In the genomic region with DNA sequence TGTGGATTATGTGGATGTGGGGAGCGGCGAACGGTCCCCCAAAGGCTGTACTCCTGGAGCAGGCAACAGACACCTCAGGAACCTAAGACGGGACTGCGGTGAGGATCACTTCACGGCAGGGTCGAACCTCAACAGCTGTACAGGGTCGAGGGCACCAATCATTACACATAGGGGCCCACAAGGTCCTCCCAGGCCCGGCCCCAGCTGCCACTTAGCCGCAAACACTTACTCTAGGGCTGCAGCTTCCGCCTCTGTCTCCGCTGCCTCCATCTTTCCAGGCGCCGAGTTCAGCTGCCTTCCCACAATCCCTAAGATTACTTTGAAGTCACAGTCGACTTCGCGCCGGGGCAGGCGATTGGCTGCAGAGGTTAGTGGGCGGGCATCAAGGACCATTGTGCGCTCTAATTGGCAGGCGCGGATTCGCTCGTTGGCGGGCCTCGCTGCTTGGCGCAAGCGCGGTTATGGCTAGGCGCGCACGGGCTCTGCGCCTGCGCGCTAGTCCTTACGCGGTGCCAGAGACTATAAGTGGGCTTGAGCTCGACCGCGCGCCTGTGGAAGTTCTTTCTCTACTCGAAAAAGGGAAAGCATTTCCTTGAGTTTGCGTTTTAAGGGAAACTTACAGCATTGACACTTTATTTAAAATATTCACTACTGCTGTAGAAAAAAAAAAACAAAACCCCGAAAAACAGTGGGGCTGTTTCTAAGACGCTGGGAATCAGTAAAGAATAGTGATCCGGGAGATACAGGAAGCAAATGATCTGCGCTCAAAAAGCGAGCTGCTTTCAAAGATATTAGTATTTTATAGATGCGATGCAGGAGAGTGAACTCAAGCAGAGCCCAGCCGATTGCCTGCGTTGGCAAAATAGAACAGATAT, we compare ENCODE assay signal across 8 cellular contexts. TPM values are rescaled to one million over a fixed set of nuclear protein-coding genes. Genes with fewer than 3 reads are reported as not detected.
DNase-seq lines count a peak whose midpoint lies in the region; ATAC-seq and TF ChIP-seq lines count a peak whose summit lies in the region.

A gene with protein sequence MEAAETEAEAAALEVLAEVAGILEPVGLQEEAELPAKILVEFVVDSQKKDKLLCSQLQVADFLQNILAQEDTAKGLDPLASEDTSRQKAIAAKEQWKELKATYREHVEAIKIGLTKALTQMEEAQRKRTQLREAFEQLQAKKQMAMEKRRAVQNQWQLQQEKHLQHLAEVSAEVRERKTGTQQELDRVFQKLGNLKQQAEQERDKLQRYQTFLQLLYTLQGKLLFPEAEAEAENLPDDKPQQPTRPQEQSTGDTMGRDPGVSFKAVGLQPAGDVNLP (minus strand): TSS at position 293 of the 875 bp plus-strand sequence. CDS start 23 bp downstream, at position 270.

- H3K79me2 ChIP-seq in PC-3 (ENCODE audit: low read length), result peaks cover 49% of the 10 kb centered on the region

- peak within 1 kb of the TSS; percentile 93 for H2AFZ ChIP-seq in PC-3 (ENCODE audit: low read length)

- DNase-seq in DMS153 treated with DMSO at 0.1 percent for 48 hours (lab: John Stamatoyannopoulos, UW; ENCODE audit: unreplicated experiment), result peak; percentile 97
- peak; percentile 100 for DNase-seq in PC-3
- DNase-seq in activated T-cell treated with anti-CD3 and anti-CD28 coated beads for 4 hours, result peak; percentile 88
- DNase-seq in epithelial cell of proximal tubule (ENCODE audit: low read depth), result peak; percentile 59
- peak; percentile 96 for DNase-seq in mucosa of gallbladder (ENCODE audit: low spot score)
- DNase-seq in stimulated activated CD8-positive, alpha-beta memory T cell treated with anti-CD3 and anti-CD28 coated beads, Interleukin-4, amount 100 ng/mL, for 24 hours (ENCODE audit: low read depth), result peak; percentile 87

- H3K27ac ChIP-seq in PC-3 (ENCODE audit: low read length), result peak within 1 kb of the TSS; percentile 6; the same call in 1 of the 2 replicates

- peaks cover 39% of the 10 kb centered on the region for H3K4me1 ChIP-seq in PC-3 (ENCODE audit: insufficient read depth, low read length)

- H3K27me3 ChIP-seq in PC-3 (ENCODE audit: low read length), result no peaks in the 10 kb centered on the region

- no peak for TF ChIP-seq EP300 in Ishikawa (IDR thresholded peaks at IDR 0.05; ENCODE audit: borderline replicate concordance)

- no peak for TF ChIP-seq RAD21 in Ishikawa (IDR thresholded peaks at IDR 0.05; ENCODE audit: low read depth)

- BruUV-seq in PC-3 (replicated peaks; lab: Mats Ljungman, UMichigan), result TSS peak; percentile 98

- H3K9me2 ChIP-seq in PC-3 (replicated peaks; ENCODE audit: low read length), result no peaks in the 10 kb centered on the region

- no peaks in the 10 kb centered on the region for H4K20me1 ChIP-seq in PC-3 (ENCODE audit: low read length)

- peak within 1 kb of the TSS; percentile 94 for H3K4me2 ChIP-seq in PC-3 (ENCODE audit: low read length)

- no peak for TF ChIP-seq CTCF in PC-3 (conservative IDR thresholded peaks at IDR 0.05; ENCODE audit: low read depth, low read length)
- TF ChIP-seq CTCF in epithelial cell of proximal tubule (conservative IDR thresholded peaks at IDR 0.05; ENCODE audit: low read depth, low read length), result no peak

- peak within 1 kb of the TSS; percentile 91 for H3K9ac ChIP-seq in PC-3 (ENCODE audit: low read length)

- intact Hi-C loops in PC-3 (cut with micrococcal nuclease), result loop anchor here (5.0 kb wide), 1 partner anchor 176 kb away; no protein-coding TSS in a partner anchor

- ATAC-seq in GM21619 (IDR thresholded peaks at IDR 0.05; ENCODE audit: unreplicated experiment), result peak; percentile 99
- peak; percentile 98 for ATAC-seq in PC-3

- H3K9me3 ChIP-seq in PC-3 (ENCODE audit: low read length), result no peaks in the 10 kb centered on the region

- POLR2A ChIA-PET in PC-3 (lab: Charles Lee; ENCODE audit: unreplicated experiment), result interaction anchor here (0.5 to 0.7 kb wide), 7 partner anchors 14 to 1974 kb away, joined by 3 to 6 read pairs (median 5); no protein-coding TSS in a partner anchor

- H3K36me3 ChIP-seq in PC-3 (ENCODE audit: low read depth, low read length), result peaks cover 39% of the 10 kb centered on the region

- no peaks in the 10 kb centered on the region for H3F3A ChIP-seq in PC-3 (ENCODE audit: low read length, unreplicated experiment)

- CTCF ChIA-PET in PC-3 (lab: Charles Lee), result interaction anchor here (0.6 to 1.0 kb wide), 4 partner anchors 10 to 372 kb away, joined by 3 to 7 read pairs (median 4); no protein-coding TSS in a partner anchor

- H3K4me3 ChIP-seq in PC-3 (ENCODE audit: low read length) (peak within 1 kb of the TSS; percentile 80), epithelial cell of proximal tubule (ENCODE audit: low read depth, low read length) (peak within 1 kb of the TSS; percentile 90)

TF ChIP-seq in Ishikawa, 13 proteins besides CTCF, POLR2A, EP300 and RAD21:
- TF ChIP-seq NFIC (IDR thresholded peaks at IDR 0.05) (no peak), USF1 (IDR thresholded peaks at IDR 0.05) (no peak), YY1 (IDR thresholded peaks at IDR 0.05; ENCODE audit: low read depth) (peak; percentile 90), CREB1 (IDR thresholded peaks at IDR 0.05; ENCODE audit: low read depth) (0 out of 2 replicates have a peak, but pooled peaks have one; percentile 36), TAF1 (IDR thresholded peaks at IDR 0.05; ENCODE audit: low read depth) (peak; percentile 90), FOXM1 (IDR thresholded peaks at IDR 0.05; ENCODE audit: borderline replicate concordance, low read depth) (0 out of 2 replicates have a peak, but pooled peaks have one; percentile 41), MAX (IDR thresholded peaks at IDR 0.05) (peak; percentile 48), TCF12 (IDR thresholded peaks at IDR 0.05; ENCODE audit: low read depth) (no peak)

RNA-seq across cellular contexts. Expression of the gene that starts here (rescaled TPM):
- 542 and 563 TPM in 2 replicates for total RNA-seq in PC-3 (2014; rRNA removed)
- 65.8 and 115 TPM in 2 replicates for total RNA-seq in epithelial cell of proximal tubule
- total RNA-seq in mucosa of gallbladder, result 5.8 TPM

Comparison
In these comparisons a context has a peak if more than half of its experiments do, and no peak if none do; other contexts are left out.
1. Peak in every context shown above with its lines: DNase-seq, ATAC-seq, H3K4me3 ChIP-seq and H3K27ac ChIP-seq.